ENCODE assay signal across 16 cellular contexts in genomic region chr3:77887611-77888010, GRCh38.
"Had no signal": no experiment of that assay in that cellular context is flagged by ENCODE, and none has a peak within 500 bp of the region (broad histone marks: within the 10 kb centered on the region; RNA-seq: fewer than 3 reads in every experiment).

No MANE protein-coding gene starts in this region.

- H3K4me3 ChIP-seq: mucosa of descending colon had no signal

- H3K4me1 ChIP-seq: parathyroid adenoma had no signal

- H3K9me3 ChIP-seq: mucosa of descending colon had no signal

- DNase-seq: activated CD4-positive, alpha-beta T cell treated with anti-CD3 and anti-CD28 coated beads for 48 hours; activated CD8-positive, alpha-beta memory T cell treated with anti-CD3 and anti-CD28 coated beads, Interleukin-2, amount 50 U/mL, for 4 hours; activated CD8-positive, alpha-beta T cell treated with anti-CD3 and anti-CD28 coated beads, Interleukin-2, amount 10 ng/mL, durations not matched to agents 7 days and 5 days; activated effector memory CD4-positive, alpha-beta T cell treated with anti-CD3 and anti-CD28 coated beads, Interleukin-2, amount 50 U/mL, for 16 hours; activated T-cell treated with anti-CD3 and anti-CD28 coated beads, Interleukin-2, amount 50 U/mL, for 48 hours; islet precursor cell; mammary epithelial cell; mucosa of descending colon; naive thymus-derived CD4-positive, alpha-beta T cell; stimulated activated CD4-positive, alpha-beta T cell treated with anti-CD3 and anti-CD28 coated beads, Interleukin-2, amount 100 ng/mL, for 48 hours; stimulated activated naive B cell treated with anti-CD40 and anti-IgM and Interleukin-4, amounts not matched to agents 10 μg/mL and 1 μg/mL and 100 μg/mL, for 72 hours; substantia nigra; T-helper 17 cell; trophoblast cell had no signal

- H3K27ac ChIP-seq: parathyroid adenoma had no signal

- ATAC-seq: activated CD8-positive, alpha-beta T cell treated with anti-CD3 and anti-CD28 coated beads, Interleukin-2, amount 10 ng/mL, durations not matched to agents 7 days and 5 days; mucosa of descending colon; naive thymus-derived CD4-positive, alpha-beta T cell; stimulated activated naive B cell treated with anti-CD40 and anti-IgM and Interleukin-4, amounts not matched to agents 10 μg/mL and 1 μg/mL and 100 μg/mL, for 72 hours; T-helper 17 cell; WTC11 had no signal
